ENCODE assay signal across 1 cellular context in genomic region chr4:185504098-185505047, GRCh38.
TF ChIP-seq lines count a peak whose summit lies in the region.

No MANE protein-coding gene starts in this region.

TF ChIP-seq in HepG2, 621 proteins besides CTCF, POLR2A, EP300 and RAD21 (continued from another document and continues in another):
- TF ChIP-seq ATF6 (CRISPR knock-in tag; conservative IDR thresholded peaks at IDR 0.05) (no peak), LCORL (IDR thresholded peaks at IDR 0.05) (no peak), LCORL (CRISPR knock-in tag; IDR thresholded peaks at IDR 0.05) (peak; percentile 76), SRSF9 (IDR thresholded peaks at IDR 0.05; ENCODE audit: borderline replicate concordance, insufficient read depth, low read depth, low read length, poor library complexity, severe bottlenecking) (no peak), POGZ (CRISPR knock-in tag; IDR thresholded peaks at IDR 0.05) (peak; percentile 87), TBP (CRISPR knock-in tag; IDR thresholded peaks at IDR 0.05) (no peak), ZNF280B (CRISPR knock-in tag; IDR thresholded peaks at IDR 0.05; ENCODE audit: borderline replicate concordance) (no peak), MED13 (CRISPR knock-in tag; IDR thresholded peaks at IDR 0.05) (no peak), PHF21A (CRISPR knock-in tag; IDR thresholded peaks at IDR 0.05) (peak; percentile 82), PRDM4 (CRISPR knock-in tag; IDR thresholded peaks at IDR 0.05; ENCODE audit: borderline replicate concordance) (no peak), ZSCAN31 (CRISPR knock-in tag; IDR thresholded peaks at IDR 0.05; ENCODE audit: low read depth) (no peak), ZBTB42 (CRISPR knock-in tag; IDR thresholded peaks at IDR 0.05) (peak; percentile 26; the same call in 1 of the 2 replicates), ZNF770 (CRISPR knock-in tag; IDR thresholded peaks at IDR 0.05) (no peak), RARA (CRISPR knock-in tag; IDR thresholded peaks at IDR 0.05) (peak; percentile 59), JDP2 (CRISPR knock-in tag; IDR thresholded peaks at IDR 0.05; ENCODE audit: borderline replicate concordance) (no peak), ZNF777 (CRISPR knock-in tag; IDR thresholded peaks at IDR 0.05) (0 out of 2 replicates have a peak, but pooled peaks have one; percentile 17), SNAPC2 (CRISPR knock-in tag; IDR thresholded peaks at IDR 0.05) (no peak), MIXL1 (CRISPR knock-in tag; IDR thresholded peaks at IDR 0.05) (no peak), E2F2 (CRISPR knock-in tag; IDR thresholded peaks at IDR 0.05; ENCODE audit: borderline replicate concordance) (no peak), YEATS4 (CRISPR knock-in tag; IDR thresholded peaks at IDR 0.05; ENCODE audit: borderline replicate concordance) (peak; percentile 71), ZNF276 (CRISPR knock-in tag; IDR thresholded peaks at IDR 0.05; ENCODE audit: low read depth) (no peak), HBP1 (CRISPR knock-in tag; IDR thresholded peaks at IDR 0.05; ENCODE audit: low read depth) (no peak), ZFP41 (CRISPR knock-in tag; IDR thresholded peaks at IDR 0.05; ENCODE audit: borderline replicate concordance) (no peak), ZNF513 (CRISPR knock-in tag; conservative IDR thresholded peaks at IDR 0.05) (no peak), MAZ (IDR thresholded peaks at IDR 0.05; ENCODE audit: borderline replicate concordance, low read depth, low read length) (no peak), MAZ (CRISPR knock-in tag; IDR thresholded peaks at IDR 0.05; ENCODE audit: low read depth) (no peak), ZNF225 (CRISPR knock-in tag; IDR thresholded peaks at IDR 0.05) (no peak), SRSF4 (IDR thresholded peaks at IDR 0.05; ENCODE audit: low read depth, low read length, poor library complexity, severe bottlenecking) (no peak), KDM2A (CRISPR knock-in tag; IDR thresholded peaks at IDR 0.05; ENCODE audit: borderline replicate concordance, low read depth) (peak; percentile 82), ZNF460 (CRISPR knock-in tag; IDR thresholded peaks at IDR 0.05; ENCODE audit: borderline replicate concordance) (no peak), PRMT3 (CRISPR knock-in tag; IDR thresholded peaks at IDR 0.05; ENCODE audit: borderline replicate concordance, low read depth) (no peak), ZNF530 (CRISPR knock-in tag; IDR thresholded peaks at IDR 0.05; ENCODE audit: low read depth) (no peak), ZNF703 (CRISPR knock-in tag; IDR thresholded peaks at IDR 0.05; ENCODE audit: borderline replicate concordance) (no peak), ZZZ3 (CRISPR knock-in tag; IDR thresholded peaks at IDR 0.05; ENCODE audit: borderline replicate concordance) (no peak), ZNF619 (CRISPR knock-in tag; IDR thresholded peaks at IDR 0.05) (no peak), ZBTB39 (CRISPR knock-in tag; IDR thresholded peaks at IDR 0.05) (no peak), NFAT5 (CRISPR knock-in tag; IDR thresholded peaks at IDR 0.05) (no peak), ZNF33B (CRISPR knock-in tag; IDR thresholded peaks at IDR 0.05) (no peak)
